In the genomic region with DNA sequence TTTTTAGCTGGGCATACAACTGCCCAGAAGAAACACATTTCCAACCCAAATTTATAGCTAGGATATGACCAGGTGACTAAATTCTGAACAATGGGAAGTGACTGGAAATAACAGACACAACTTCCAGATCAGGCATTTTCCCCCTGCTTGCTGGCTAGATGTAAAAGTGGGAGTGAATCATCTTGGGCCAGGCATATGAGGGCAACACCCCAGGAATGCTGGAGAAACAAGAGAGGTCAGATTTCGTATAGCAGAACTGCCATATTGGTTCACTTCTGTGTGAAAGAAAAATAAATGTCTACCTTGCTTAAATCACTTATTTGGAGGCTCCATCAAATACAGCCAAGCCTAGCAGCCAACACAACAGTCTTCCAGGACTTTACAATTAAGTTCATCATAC, we compare ENCODE assay signal across 11 cellular contexts. TPM values are rescaled to one million over a fixed set of nuclear protein-coding genes. Genes with fewer than 3 reads are reported as not detected.
DNase-seq lines count a peak whose midpoint lies in the region; ATAC-seq and TF ChIP-seq lines count a peak whose summit lies in the region.
"Had no signal": no experiment of that assay in that cellular context is flagged by ENCODE, and none has a peak within 500 bp of the region (broad histone marks: within the 10 kb centered on the region; RNA-seq: fewer than 3 reads in every experiment).

No MANE protein-coding gene starts in this region.

- H3K9me3 ChIP-seq in AG04450 (ENCODE audit: control insufficient read depth, insufficient read depth, low read length), result no peaks in the 10 kb centered on the region

- H3K4me3 ChIP-seq in AG04450 (ENCODE audit: low read depth, low read length) (no peak overlapping the region), brain microvascular endothelial cell (ENCODE audit: low read depth, low read length) (no peak overlapping the region)

- H3K36me3 ChIP-seq in brain microvascular endothelial cell (replicated peaks), result no peaks in the 10 kb centered on the region

- no peaks in the 10 kb centered on the region for H3K27me3 ChIP-seq in AG04450 (ENCODE audit: control insufficient read depth, insufficient read depth, low read length)
- no peaks in the 10 kb centered on the region for H3K27me3 ChIP-seq in brain microvascular endothelial cell (replicated peaks)

- ATAC-seq in GM18519 (IDR thresholded peaks at IDR 0.05; ENCODE audit: low FRiP score, unreplicated experiment), result no peak

- TF ChIP-seq CTCF in AG04450 (IDR thresholded peaks at IDR 0.05; ENCODE audit: low read depth, low read length), result no peak
- no peak for TF ChIP-seq CTCF in brain microvascular endothelial cell (IDR thresholded peaks at IDR 0.05; ENCODE audit: low read depth, low read length, missing control alignments)

- in situ Hi-C loops in brain microvascular endothelial cell (cut with HindIII; ENCODE audit: low pct_ligation_motif_present, low sequenced_read_pairs), result no loop called here

- POLR2A ChIA-PET in AG04450 (lab: Yijun Ruan, JAX), result no interaction called here

- CTCF ChIA-PET in AG04450 (lab: Charles Lee), result interaction anchor here (1.0 to 2.2 kb wide), 4 partner anchors 9 to 75 kb away, joined by 3 to 12 read pairs (median 8); no protein-coding TSS in a partner anchor

- peak overlapping the region; percentile 0 for H3K27ac ChIP-seq in AG04450 (ENCODE audit: low read depth, low read length)
- H3K27ac ChIP-seq in brain microvascular endothelial cell, result peak overlapping the region; percentile 50

- DNase-seq in AG04450 (ENCODE audit: low read depth, low spot score) (no peak), LHCN-M2 (ENCODE audit: low read depth) (peak; percentile 80), brain microvascular endothelial cell (peak; percentile 73), iris pigment epithelial cell (ENCODE audit: low read depth) (peak; percentile 87), NCI-H2081 treated with DMSO at 0.1 percent for 48 hours (lab: John Stamatoyannopoulos, UW) (no peak)
- no peak for DNase-seq in activated CD4-positive, CD25-positive, alpha-beta regulatory T cell (lab: John Stamatoyannopoulos, UW)
- no peak for DNase-seq in activated CD4-positive, alpha-beta T cell treated with anti-CD3 and anti-CD28 coated beads, Interleukin-2, amount 50 U/mL, for 1 hour
- DNase-seq: activated CD8-positive, alpha-beta memory T cell treated with anti-CD3 and anti-CD28 coated beads for 24 hours; activated naive CD4-positive, alpha-beta T cell; T-helper 9 cell had no signal

RNA-seq across cellular contexts. Expression of gene ATL3, which starts 7.4 kb away (rescaled TPM):
- polyA plus RNA-seq in AG04450 (2011; rRNA removed), result 41.1 and 52.3 TPM in 2 replicates
- 53.8 and 75.2 TPM in 2 replicates for polyA minus RNA-seq in AG04450 (2011; rRNA and poly(A)+ RNA removed)
- 104 and 119 TPM in 2 replicates for total RNA-seq in LHCN-M2 (2014; rRNA removed)
- polyA plus RNA-seq in LHCN-M2 (2012), result 25.9 TPM

RNA-seq across cellular contexts. Expression of gene RTN3, which starts 17.5 kb away (rescaled TPM):
- 161 and 213 TPM in 2 replicates for polyA plus RNA-seq in AG04450 (2011; rRNA removed)
- 109 and 147 TPM in 2 replicates for polyA minus RNA-seq in AG04450 (2011; rRNA and poly(A)+ RNA removed)
- 50.7 and 64.1 TPM in 2 replicates for total RNA-seq in LHCN-M2 (2014; rRNA removed)
- 54.1 TPM for polyA plus RNA-seq in LHCN-M2 (2012)

RNA-seq across cellular contexts. Expression of gene PLAAT3, which starts 49.6 kb away (rescaled TPM):
- 8.1 and 11.6 TPM in 2 replicates for polyA plus RNA-seq in AG04450 (2011; rRNA removed)
- 11.1 and 15.2 TPM in 2 replicates for polyA minus RNA-seq in AG04450 (2011; rRNA and poly(A)+ RNA removed)
- total RNA-seq in LHCN-M2 (2014; rRNA removed), result 8.5 and 19.1 TPM in 2 replicates
- 60.8 TPM for polyA plus RNA-seq in LHCN-M2 (2012)

Comparison
In these comparisons a context has a peak if more than half of its experiments do, and no peak if none do; other contexts are left out.
1. DNase-seq: peak in LHCN-M2 (single experiment), brain microvascular endothelial cell (single experiment) and iris pigment epithelial cell (single experiment); none in AG04450 (single experiment), NCI-H2081 treated with DMSO at 0.1 percent for 48 hours (single experiment), activated CD4-positive, CD25-positive, alpha-beta regulatory T cell (0 of 4) and activated CD4-positive, alpha-beta T cell treated with anti-CD3 and anti-CD28 coated beads, Interleukin-2, amount 50 U/mL, for 1 hour (single experiment).